In the genomic region with DNA sequence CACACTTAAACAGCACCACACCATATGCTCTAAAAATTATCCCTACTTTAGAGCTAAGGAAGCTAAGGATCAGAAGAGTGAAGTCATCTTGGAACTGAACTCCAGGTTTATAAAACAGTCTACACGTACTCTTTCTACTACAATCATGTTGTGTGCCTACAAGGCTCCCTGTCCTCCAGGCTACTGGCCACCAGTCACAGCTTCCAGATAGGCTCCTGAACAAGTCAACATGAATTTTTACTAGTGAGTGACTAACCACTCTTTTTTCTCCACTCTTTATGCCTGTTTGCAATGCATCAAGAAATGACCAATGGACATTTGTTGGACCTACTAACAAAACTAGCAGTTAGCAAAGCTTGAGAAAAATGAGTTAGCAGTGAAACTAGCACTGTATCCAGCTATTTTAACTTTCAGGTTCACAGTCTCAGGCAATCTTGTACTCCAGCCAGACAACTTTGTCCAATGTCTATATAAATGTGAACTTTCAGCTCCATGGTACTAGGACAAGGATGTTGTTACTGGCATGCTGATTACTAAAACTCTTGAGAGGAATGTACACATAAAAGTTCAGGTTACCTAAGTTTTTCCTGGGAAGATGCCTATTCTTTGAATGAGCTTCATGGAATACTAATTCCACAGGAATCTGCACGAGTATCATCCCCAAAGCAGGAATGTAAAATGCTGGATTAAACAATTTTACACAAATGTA, we compare ENCODE assay signal across 21 cellular contexts.
DNase-seq lines count a peak whose midpoint lies in the region; ATAC-seq and TF ChIP-seq lines count a peak whose summit lies in the region.
"Had no signal": no experiment of that assay in that cellular context is flagged by ENCODE, and none has a peak within 500 bp of the region (broad histone marks: within the 10 kb centered on the region; RNA-seq: fewer than 3 reads in every experiment).

No MANE protein-coding gene starts in this region.

- intact Hi-C loops in esophagus muscularis mucosa (cut with DNase I): no loop called here
- intact Hi-C loops in sciatic nerve (cut with DNase I): no loop called here
- intact Hi-C loops in lower leg skin (cut with DNase I; ENCODE audit: low total_unique reads): no loop called here

- TF ChIP-seq EP300 in esophagus muscularis mucosa (IDR thresholded peaks at IDR 0.05): no peak

- peaks cover 39 to 55% (median 44%) of the 10 kb centered on the region in 4 donors for H3K4me1 ChIP-seq in esophagus muscularis mucosa

- H3K36me3 ChIP-seq in esophagus muscularis mucosa: no peaks in the 10 kb centered on the region
- H3K36me3 ChIP-seq: upper lobe of right lung had no signal

- H3K27ac ChIP-seq in C4-2B (peak overlapping the region; percentile 81; the same call in 1 of the 2 replicates), esophagus muscularis mucosa (replicated peaks in 1 of 4) (peak overlapping the region; percentile 0 to 21 (median 12))
- H3K27ac ChIP-seq: upper lobe of right lung had no signal

- no peaks in the 10 kb centered on the region for H3K9me3 ChIP-seq in esophagus muscularis mucosa
- H3K9me3 ChIP-seq: upper lobe of right lung had no signal

- 47% methylated on average over 2 of the region's 2 CpGs for WGBS in esophagus muscularis mucosa
- WGBS in lower leg skin, 2 donors: 62 to 79% methylated on average over 2 of the region's 2 CpGs

- peak; percentile 29 for ATAC-seq in sciatic nerve
- ATAC-seq: upper lobe of right lung had no signal

- TF ChIP-seq POLR2A in esophagus muscularis mucosa (IDR thresholded peaks at IDR 0.05; ENCODE audit: low read depth) (no peak), lower leg skin (IDR thresholded peaks at IDR 0.05) (no peak)

- no peak for TF ChIP-seq CTCF in C4-2B (conservative IDR thresholded peaks at IDR 0.05)
- no peak for TF ChIP-seq CTCF in esophagus muscularis mucosa (IDR thresholded peaks at IDR 0.05)
- no peak for TF ChIP-seq CTCF in lower leg skin (IDR thresholded peaks at IDR 0.05)

- no peak overlapping the region for H3K4me3 ChIP-seq in esophagus muscularis mucosa
- H3K4me3 ChIP-seq in lower leg skin (ENCODE audit: low read depth, poor library complexity, severe bottlenecking): no peak overlapping the region
- H3K4me3 ChIP-seq: upper lobe of right lung had no signal

- DNase-seq in M059J (ENCODE audit: low read depth): peak; percentile 6
- no peak for DNase-seq in esophagus muscularis mucosa (ENCODE audit: extremely low spot score)
- DNase-seq in sciatic nerve (ENCODE audit: low spot score): no peak
- no peak for DNase-seq in inferior parietal cortex (ENCODE audit: extremely low spot score)
- no peak for DNase-seq in lower leg skin (ENCODE audit: low spot score in 2 of 2)
- no peak for DNase-seq in NCI-H2227 treated with DMSO at 0.1 percent for 48 hours (lab: John Stamatoyannopoulos, UW)
- no peak for DNase-seq in CD1c-positive myeloid dendritic cell (ENCODE audit: extremely low spot score)
- DNase-seq: activated naive CD4-positive, alpha-beta T cell treated with anti-CD3 and anti-CD28 coated beads, Interleukin-2, amount 10 ng/mL, durations not matched to agents 7 days and 5 days; amygdala; C1 segment of cervical spinal cord; Calu3; central memory CD4-positive, alpha-beta T cell; head of caudate nucleus; Karpas-422; mesenchymal stem cell; NCI-H1048; NCI-H1694 treated with DMSO at 0.1 percent for 48 hours; SHP77; substantia nigra; upper lobe of right lung had no signal

- H3K27me3 ChIP-seq in esophagus muscularis mucosa: no peaks in the 10 kb centered on the region
- H3K27me3 ChIP-seq: upper lobe of right lung had no signal
